Comparison of ENCODE assay signal across 1 cellular context in the genomic region with DNA sequence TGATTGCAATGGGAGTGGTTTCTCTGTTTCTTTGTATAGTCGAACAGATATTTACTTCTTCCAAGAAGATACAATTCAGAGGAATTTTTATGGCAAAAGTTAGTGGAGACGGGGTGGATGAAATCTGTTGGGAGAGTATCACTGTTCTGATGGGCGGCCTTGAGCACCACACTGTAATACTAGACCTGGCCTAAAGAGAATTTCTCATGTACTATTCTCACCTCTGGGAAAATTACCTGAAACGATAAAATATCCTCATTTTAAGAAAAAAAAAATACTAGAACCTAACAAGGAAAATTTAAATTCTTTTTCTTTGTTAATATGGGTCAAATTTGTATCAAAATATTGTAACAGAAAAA. TPM values are rescaled to one million over a fixed set of nuclear protein-coding genes. Genes with fewer than 3 reads are reported as not detected.
"Had no signal": no experiment of that assay in that cellular context is flagged by ENCODE, and none has a peak within 500 bp of the region (broad histone marks: within the 10 kb centered on the region; RNA-seq: fewer than 3 reads in every experiment).

No MANE protein-coding gene starts in this region.

RNA-seq across cellular contexts. Expression of a gene that starts 39.9 kb away (rescaled TPM):
- total RNA-seq: SK-MEL-5 had no signal
